Comparison of ENCODE assay signal across 23 cellular contexts in the genomic region with DNA sequence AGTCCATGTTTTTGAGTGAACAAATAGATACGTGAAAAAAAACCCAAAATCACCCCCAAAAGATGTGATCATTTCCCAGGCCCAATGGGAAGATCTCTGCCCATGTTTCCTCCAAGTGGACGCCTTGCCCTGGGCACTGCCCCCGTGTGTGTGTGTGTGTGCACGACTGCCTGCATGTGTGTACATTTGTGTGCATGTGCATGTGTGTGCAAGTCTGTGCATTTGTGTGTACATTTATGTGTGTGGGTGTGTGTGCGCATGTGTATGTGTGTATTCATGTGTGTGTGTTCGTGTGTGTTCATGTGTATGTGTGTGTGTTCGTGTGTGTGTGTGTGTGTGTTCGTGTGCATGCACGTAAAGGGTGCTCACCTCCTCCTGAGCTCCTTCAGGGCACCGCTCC.
"Had no signal": no experiment of that assay in that cellular context is flagged by ENCODE, and none has a peak within 500 bp of the region (broad histone marks: within the 10 kb centered on the region; RNA-seq: fewer than 3 reads in every experiment).

No MANE protein-coding gene starts in this region.

- H3K9me3 ChIP-seq: ascending aorta, body of pancreas had no signal

- ATAC-seq: activated naive CD4-positive, alpha-beta T cell treated with anti-CD3 and anti-CD28 coated beads, Interleukin-2, amount 50 U/mL, for 72 hours; activated naive CD8-positive, alpha-beta T cell treated with anti-CD3 and anti-CD28 coated beads, Interleukin-2, amount 50 U/mL, for 24 hours; activated T-cell treated with anti-CD3 and anti-CD28 coated beads, Interleukin-2, amount 50 U/mL, for 4 hours; body of pancreas; WTC11 had no signal

- H3K9me3 Mint-ChIP-seq: activated CD4-positive, alpha-beta memory T cell treated with anti-CD3 and anti-CD28 coated beads for 36 hours; activated CD4-positive, alpha-beta T cell treated with anti-CD3 and anti-CD28 coated beads, Interleukin-2, amount 10 ng/mL, durations not matched to agents 7 days and 5 days; activated naive CD4-positive, alpha-beta T cell treated with anti-CD3 and anti-CD28 coated beads, Interleukin-2, amount 50 U/mL, for 72 hours; activated naive CD8-positive, alpha-beta T cell treated with anti-CD3 and anti-CD28 coated beads, Interleukin-2, amount 50 U/mL, for 24 hours; activated T-cell treated with anti-CD3 and anti-CD28 coated beads, Interleukin-2, amount 50 U/mL, for 4 hours; central memory CD8-positive, alpha-beta T cell; T-helper 1 cell treated with Interleukin-12 subunit alpha and Interleukin-12 subunit beta and Interleukin-4 antibody, amounts not matched to agents 30 μg/mL and 1 μg/mL, for 36 hours; WTC11 had no signal

- H3K4me1 ChIP-seq: ascending aorta, body of pancreas had no signal

- H3K4me3 Mint-ChIP-seq: activated CD4-positive, alpha-beta memory T cell treated with anti-CD3 and anti-CD28 coated beads for 36 hours; activated CD4-positive, alpha-beta T cell treated with anti-CD3 and anti-CD28 coated beads, Interleukin-2, amount 10 ng/mL, durations not matched to agents 7 days and 5 days; activated naive CD8-positive, alpha-beta T cell treated with anti-CD3 and anti-CD28 coated beads, Interleukin-2, amount 50 U/mL, for 24 hours; activated T-cell treated with anti-CD3 and anti-CD28 coated beads, Interleukin-2, amount 50 U/mL, for 4 hours; central memory CD8-positive, alpha-beta T cell; T-helper 1 cell treated with Interleukin-12 subunit alpha and Interleukin-12 subunit beta and Interleukin-4 antibody, amounts not matched to agents 30 μg/mL and 1 μg/mL, for 36 hours; WTC11 had no signal

- H3K4me1 Mint-ChIP-seq: activated naive CD8-positive, alpha-beta T cell treated with anti-CD3 and anti-CD28 coated beads, Interleukin-2, amount 50 U/mL, for 24 hours had no signal

- H3K27ac ChIP-seq: ascending aorta, body of pancreas, PC-9 had no signal

- DNase-seq: activated CD4-positive, alpha-beta memory T cell treated with anti-CD3 and anti-CD28 coated beads for 36 hours; activated CD4-positive, alpha-beta T cell treated with anti-CD3 and anti-CD28 coated beads, Interleukin-2, amount 10 ng/mL, durations not matched to agents 7 days and 5 days; activated CD4-positive, CD25-positive, alpha-beta regulatory T cell treated with anti-CD3 and anti-CD28 coated beads, Interleukin-2, amount 50 U/mL, for 72 hours; activated CD8-positive, alpha-beta memory T cell treated with anti-CD3 and anti-CD28 coated beads for 24 hours; activated effector memory CD4-positive, alpha-beta T cell treated with anti-CD3 and anti-CD28 coated beads, Interleukin-2, amount 50 U/mL, for 16 hours; activated naive CD4-positive, alpha-beta T cell treated with Interleukin-2 at 50 U/mL for 16 hours; activated naive CD8-positive, alpha-beta T cell treated with anti-CD3 and anti-CD28 coated beads, Interleukin-2, amount 50 U/mL, for 24 hours; activated T-cell treated with anti-CD3 and anti-CD28 coated beads, Interleukin-2, amount 50 U/mL, for 4 hours; amniotic stem cell; body of pancreas; NCI-H146; NCI-H187 treated with DMSO at 0.1 percent for 48 hours; NCI-H2081 treated with DMSO at 0.1 percent for 48 hours; NCI-H446; NCI-H524; PC-9; SHP77 treated with DMSO at 0.1 percent for 48 hours; T-helper 9 cell had no signal

- H3K27me3 ChIP-seq: ascending aorta, body of pancreas had no signal

- H3K27me3 Mint-ChIP-seq: activated CD4-positive, alpha-beta memory T cell treated with anti-CD3 and anti-CD28 coated beads for 36 hours; activated CD4-positive, alpha-beta T cell treated with anti-CD3 and anti-CD28 coated beads, Interleukin-2, amount 10 ng/mL, durations not matched to agents 7 days and 5 days; central memory CD8-positive, alpha-beta T cell had no signal

- H3K4me2 ChIP-seq: PC-9 had no signal

- H2AFZ ChIP-seq: PC-9 had no signal

- H3K36me3 ChIP-seq: ascending aorta had no signal

- H3K27ac Mint-ChIP-seq: activated CD4-positive, alpha-beta memory T cell treated with anti-CD3 and anti-CD28 coated beads for 36 hours; activated CD4-positive, alpha-beta T cell treated with anti-CD3 and anti-CD28 coated beads, Interleukin-2, amount 10 ng/mL, durations not matched to agents 7 days and 5 days; activated naive CD8-positive, alpha-beta T cell treated with anti-CD3 and anti-CD28 coated beads, Interleukin-2, amount 50 U/mL, for 24 hours; T-helper 1 cell treated with Interleukin-12 subunit alpha and Interleukin-12 subunit beta and Interleukin-4 antibody, amounts not matched to agents 30 μg/mL and 1 μg/mL, for 36 hours; WTC11 had no signal

- H3K36me3 Mint-ChIP-seq: activated CD4-positive, alpha-beta memory T cell treated with anti-CD3 and anti-CD28 coated beads for 36 hours; activated naive CD4-positive, alpha-beta T cell treated with anti-CD3 and anti-CD28 coated beads, Interleukin-2, amount 50 U/mL, for 72 hours; WTC11 had no signal

- H3K4me3 ChIP-seq: ascending aorta, body of pancreas, PC-9 had no signal
